ENCODE assay signal across 1 cellular context in genomic region chr1:160261878-160262794, GRCh38.
TF ChIP-seq lines count a peak whose summit lies in the region.

Gene DCAF8 (minus strand): TSS chr1:160262549. CDS start chr1:160244008, 18,541 bp downstream.

TF ChIP-seq in K562, 482 proteins besides CTCF, POLR2A, EP300 and RAD21 (continued from another document and continues in another):
- TF ChIP-seq, protein P1, sequence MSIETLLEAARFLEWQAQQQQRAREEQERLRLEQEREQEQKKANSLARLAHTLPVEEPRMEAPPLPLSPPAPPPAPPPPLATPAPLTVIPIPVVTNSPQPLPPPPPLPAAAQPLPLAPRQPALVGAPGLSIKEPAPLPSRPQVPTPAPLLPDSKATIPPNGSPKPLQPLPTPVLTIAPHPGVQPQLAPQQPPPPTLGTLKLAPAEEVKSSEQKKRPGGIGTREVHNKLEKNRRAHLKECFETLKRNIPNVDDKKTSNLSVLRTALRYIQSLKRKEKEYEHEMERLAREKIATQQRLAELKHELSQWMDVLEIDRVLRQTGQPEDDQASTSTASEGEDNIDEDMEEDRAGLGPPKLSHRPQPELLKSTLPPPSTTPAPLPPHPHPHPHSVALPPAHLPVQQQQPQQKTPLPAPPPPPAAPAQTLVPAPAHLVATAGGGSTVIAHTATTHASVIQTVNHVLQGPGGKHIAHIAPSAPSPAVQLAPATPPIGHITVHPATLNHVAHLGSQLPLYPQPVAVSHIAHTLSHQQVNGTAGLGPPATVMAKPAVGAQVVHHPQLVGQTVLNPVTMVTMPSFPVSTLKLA (conservative IDR thresholded peaks at IDR 0.05): peak in 1 of 2 experiments; percentile 66; a peak in 3 of 4 replicates
- TF ChIP-seq FUS (optimal IDR thresholded peaks at IDR 0.05; ENCODE audit: low read depth, low read length) (no peak), NFRKB (IDR thresholded peaks at IDR 0.05; ENCODE audit: low read depth) (peak; percentile 98), ESRRA (IDR thresholded peaks at IDR 0.05; ENCODE audit: borderline replicate concordance, low read depth) (peak; percentile 57; the same call in 1 of the 2 replicates), ZNF407 (IDR thresholded peaks at IDR 0.05; ENCODE audit: low read depth) (0 out of 2 replicates have a peak, but pooled peaks have one; percentile 46), GABPB1 (CRISPR knock-in tag; IDR thresholded peaks at IDR 0.05) (peak; percentile 65), ETV1 (tag; conservative IDR thresholded peaks at IDR 0.05; ENCODE audit: low read depth) (peak; percentile 23; the same call in 1 of the 2 replicates), HMGN3 (IDR thresholded peaks at IDR 0.05; ENCODE audit: borderline replicate concordance, extremely low read depth, insufficient read length, low read depth, low read length) (peak; percentile 88), GABPB2 (CRISPR knock-in tag; conservative IDR thresholded peaks at IDR 0.05) (no peak), EP400 (IDR thresholded peaks at IDR 0.05) (peak; percentile 72), BCOR (IDR thresholded peaks at IDR 0.05) (0 out of 2 replicates have a peak, but pooled peaks have one; percentile 20), ETV5 (CRISPR knock-in tag; IDR thresholded peaks at IDR 0.05; ENCODE audit: low read depth) (0 out of 2 replicates have a peak, but pooled peaks have one; percentile 30), SRSF7 (optimal IDR thresholded peaks at IDR 0.05; ENCODE audit: low read depth, low read length) (no peak), ZFP30 (CRISPR knock-in tag; IDR thresholded peaks at IDR 0.05; ENCODE audit: borderline replicate concordance) (no peak), TAF9B (IDR thresholded peaks at IDR 0.05; ENCODE audit: partially characterized antibody) (peak; percentile 99), HDAC6 (IDR thresholded peaks at IDR 0.05; ENCODE audit: low read depth, low read length) (no peak), ZNF766 (CRISPR knock-in tag; conservative IDR thresholded peaks at IDR 0.05) (peak; percentile 35; the same call in 1 of the 2 replicates), HNRNPLL (IDR thresholded peaks at IDR 0.05; ENCODE audit: low read depth, low read length, poor library complexity, severe bottlenecking) (peak; percentile 80), NFIC (IDR thresholded peaks at IDR 0.05) (peak; percentile 57; the same call in 1 of the 2 replicates), CHD2 (IDR thresholded peaks at IDR 0.05; ENCODE audit: low read depth, low read length) (peak; percentile 85), ATF6 (CRISPR knock-in tag; IDR thresholded peaks at IDR 0.05) (peak; percentile 94; the same call in 1 of the 2 replicates), BMI1 (IDR thresholded peaks at IDR 0.05; ENCODE audit: low read length) (no peak), ZZZ3 (IDR thresholded peaks at IDR 0.05) (no peak), ZNF780A (CRISPR knock-in tag; IDR thresholded peaks at IDR 0.05) (no peak), MXD1 (CRISPR knock-in tag; IDR thresholded peaks at IDR 0.05; ENCODE audit: borderline replicate concordance, poor library complexity, severe bottlenecking) (no peak), REST (CRISPR knock-in tag; IDR thresholded peaks at IDR 0.05; ENCODE audit: low read depth) (no peak; the same call in 1 of the 2 replicates), FOXK2 (conservative IDR thresholded peaks at IDR 0.05 in 1 of 2, IDR thresholded peaks at IDR 0.05 in 1 of 2; ENCODE audit: low read depth in 2 of 2) (peak; percentile 61 to 63; a peak in 2 of 4 replicates)
- TF ChIP-seq, protein P2, sequence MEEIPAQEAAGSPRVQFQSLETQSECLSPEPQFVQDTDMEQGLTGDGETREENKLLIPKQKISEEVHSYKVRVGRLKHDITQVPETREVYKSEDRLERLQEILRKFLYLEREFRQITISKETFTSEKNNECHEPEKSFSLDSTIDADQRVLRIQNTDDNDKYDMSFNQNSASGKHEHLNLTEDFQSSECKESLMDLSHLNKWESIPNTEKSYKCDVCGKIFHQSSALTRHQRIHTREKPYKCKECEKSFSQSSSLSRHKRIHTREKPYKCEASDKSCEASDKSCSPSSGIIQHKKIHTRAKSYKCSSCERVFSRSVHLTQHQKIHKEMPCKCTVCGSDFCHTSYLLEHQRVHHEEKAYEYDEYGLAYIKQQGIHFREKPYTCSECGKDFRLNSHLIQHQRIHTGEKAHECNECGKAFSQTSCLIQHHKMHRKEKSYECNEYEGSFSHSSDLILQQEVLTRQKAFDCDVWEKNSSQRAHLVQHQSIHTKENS (CRISPR knock-in tag; IDR thresholded peaks at IDR 0.05): 0 out of 2 replicates have a peak, but pooled peaks have one; percentile 50
- TF ChIP-seq, protein P3, sequence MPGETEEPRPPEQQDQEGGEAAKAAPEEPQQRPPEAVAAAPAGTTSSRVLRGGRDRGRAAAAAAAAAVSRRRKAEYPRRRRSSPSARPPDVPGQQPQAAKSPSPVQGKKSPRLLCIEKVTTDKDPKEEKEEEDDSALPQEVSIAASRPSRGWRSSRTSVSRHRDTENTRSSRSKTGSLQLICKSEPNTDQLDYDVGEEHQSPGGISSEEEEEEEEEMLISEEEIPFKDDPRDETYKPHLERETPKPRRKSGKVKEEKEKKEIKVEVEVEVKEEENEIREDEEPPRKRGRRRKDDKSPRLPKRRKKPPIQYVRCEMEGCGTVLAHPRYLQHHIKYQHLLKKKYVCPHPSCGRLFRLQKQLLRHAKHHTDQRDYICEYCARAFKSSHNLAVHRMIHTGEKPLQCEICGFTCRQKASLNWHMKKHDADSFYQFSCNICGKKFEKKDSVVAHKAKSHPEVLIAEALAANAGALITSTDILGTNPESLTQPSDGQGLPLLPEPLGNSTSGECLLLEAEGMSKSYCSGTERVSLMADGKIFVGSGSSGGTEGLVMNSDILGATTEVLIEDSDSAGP (CRISPR knock-in tag; IDR thresholded peaks at IDR 0.05): no peak
- TF ChIP-seq, protein P4, sequence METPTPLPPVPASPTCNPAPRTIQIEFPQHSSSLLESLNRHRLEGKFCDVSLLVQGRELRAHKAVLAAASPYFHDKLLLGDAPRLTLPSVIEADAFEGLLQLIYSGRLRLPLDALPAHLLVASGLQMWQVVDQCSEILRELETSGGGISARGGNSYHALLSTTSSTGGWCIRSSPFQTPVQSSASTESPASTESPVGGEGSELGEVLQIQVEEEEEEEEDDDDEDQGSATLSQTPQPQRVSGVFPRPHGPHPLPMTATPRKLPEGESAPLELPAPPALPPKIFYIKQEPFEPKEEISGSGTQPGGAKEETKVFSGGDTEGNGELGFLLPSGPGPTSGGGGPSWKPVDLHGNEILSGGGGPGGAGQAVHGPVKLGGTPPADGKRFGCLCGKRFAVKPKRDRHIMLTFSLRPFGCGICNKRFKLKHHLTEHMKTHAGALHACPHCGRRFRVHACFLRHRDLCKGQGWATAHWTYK (CRISPR knock-in tag; IDR thresholded peaks at IDR 0.05): peak; percentile 86
- TF ChIP-seq, protein P5, sequence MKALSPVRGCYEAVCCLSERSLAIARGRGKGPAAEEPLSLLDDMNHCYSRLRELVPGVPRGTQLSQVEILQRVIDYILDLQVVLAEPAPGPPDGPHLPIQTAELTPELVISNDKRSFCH (CRISPR knock-in tag; IDR thresholded peaks at IDR 0.05): no peak
- TF ChIP-seq, protein P5 (tag; IDR thresholded peaks at IDR 0.05): peak; percentile 70
